Comparison of ENCODE assay signal across 8 cellular contexts in the genomic region with DNA sequence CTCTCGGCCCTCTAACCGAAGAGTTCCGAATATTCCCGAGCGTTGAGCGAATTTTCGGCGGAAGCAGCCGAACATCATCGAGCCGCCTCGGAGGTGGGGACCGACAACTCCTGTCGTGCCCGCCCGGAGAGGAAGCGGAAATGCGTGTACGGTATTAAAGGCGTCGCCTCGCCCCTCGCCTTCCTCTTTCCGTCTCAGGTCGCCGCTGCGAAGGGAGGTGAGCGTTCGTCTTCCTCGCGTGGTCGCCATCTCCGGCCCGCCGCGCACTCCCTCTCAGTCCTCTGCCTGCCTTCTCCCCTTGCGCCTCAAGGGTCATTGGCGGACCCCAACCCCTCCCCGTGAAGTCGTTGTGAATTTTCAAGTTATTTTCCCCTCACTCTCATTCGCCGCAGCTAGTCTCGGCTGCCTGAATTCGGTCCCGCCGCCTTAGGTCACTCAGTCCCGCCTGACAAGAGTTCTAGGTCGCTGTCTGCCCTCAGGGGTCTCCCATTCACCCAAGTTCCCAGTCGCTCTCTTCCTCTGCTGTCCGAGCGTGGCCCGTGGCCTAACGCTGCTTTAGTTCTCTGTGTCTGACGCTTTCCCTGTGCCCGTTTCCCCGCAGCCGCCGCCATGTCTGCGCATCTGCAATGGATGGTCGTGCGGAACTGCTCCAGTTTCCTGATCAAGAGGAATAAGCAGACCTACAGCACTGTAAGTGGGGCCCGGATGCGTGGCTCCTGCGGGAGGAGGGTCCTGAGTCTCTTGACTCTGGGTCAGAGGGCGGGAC. TPM values are rescaled to one million over a fixed set of nuclear protein-coding genes. Genes with fewer than 3 reads are reported as not detected.
DNase-seq lines count a peak whose midpoint lies in the region; ATAC-seq and TF ChIP-seq lines count a peak whose summit lies in the region.

TSS of gene RPL28 (plus strand) at position 184 of the 766 bp plus-strand sequence. CDS start at position 610, 426 bp downstream.

- H3K36me3 Mint-ChIP-seq in CD8-positive, alpha-beta T cell, result peaks cover 51% of the 10 kb centered on the region
- H3K36me3 Mint-ChIP-seq in activated CD8-positive, alpha-beta memory T cell treated with anti-CD3 and anti-CD28 coated beads, Interleukin-2, amount 10 ng/mL, durations not matched to agents 7 days and 5 days, result peaks cover 53% of the 10 kb centered on the region
- peaks cover 45% of the 10 kb centered on the region for H3K36me3 Mint-ChIP-seq in endodermal cell (ENCODE audit: low read depth)

- no peak within 1 kb of the TSS for H4K8ac ChIP-seq in mesendoderm (ENCODE audit: low read depth, low read length)

- no peaks in the 10 kb centered on the region for H3K27me3 ChIP-seq in CD8-positive, alpha-beta T cell (ENCODE audit: insufficient read depth, low read length)
- H3K27me3 ChIP-seq in HL-60 (ENCODE audit: insufficient read depth, poor library complexity, severe bottlenecking), result no peaks in the 10 kb centered on the region
- no peaks in the 10 kb centered on the region for H3K27me3 ChIP-seq in endodermal cell (ENCODE audit: control insufficient read depth, insufficient read depth, low read length, poor library complexity, severe bottlenecking)
- no peaks in the 10 kb centered on the region for H3K27me3 ChIP-seq in mesendoderm (ENCODE audit: insufficient read depth, low read length, poor library complexity)

- peak within 1 kb of the TSS; percentile 98 for H3K4me2 ChIP-seq in mesendoderm (ENCODE audit: low read length)

- peak within 1 kb of the TSS; percentile 75 for H3K4me3 ChIP-seq in CD8-positive, alpha-beta T cell (ENCODE audit: low read depth, low read length)
- H3K4me3 ChIP-seq in HL-60 (replicated peaks; ENCODE audit: insufficient read depth, low read length), result peak within 1 kb of the TSS; percentile 90
- peak within 1 kb of the TSS; percentile 99 for H3K4me3 ChIP-seq in endodermal cell (ENCODE audit: low read length)
- peak within 1 kb of the TSS; percentile 100 for H3K4me3 ChIP-seq in mesendoderm (ENCODE audit: low read length)

- no peak within 1 kb of the TSS for H2BK15ac ChIP-seq in mesendoderm (replicated peaks; ENCODE audit: low read depth)

- H3K27ac ChIP-seq in CD8-positive, alpha-beta T cell (ENCODE audit: low read depth, low read length), result peak within 1 kb of the TSS; percentile 95
- peak within 1 kb of the TSS; percentile 74 for H3K27ac ChIP-seq in HL-60 (replicated peaks)
- H3K27ac ChIP-seq in endodermal cell (ENCODE audit: low read depth, low read length), result peak within 1 kb of the TSS; percentile 74
- H3K27ac ChIP-seq in mesendoderm (ENCODE audit: low read depth, low read length), result peak within 1 kb of the TSS; percentile 85

- peak within 1 kb of the TSS; percentile 100 for H3K27ac Mint-ChIP-seq in CD8-positive, alpha-beta T cell
- H3K27ac Mint-ChIP-seq in activated CD8-positive, alpha-beta memory T cell treated with anti-CD3 and anti-CD28 coated beads, Interleukin-2, amount 10 ng/mL, durations not matched to agents 7 days and 5 days, result peak within 1 kb of the TSS; percentile 96
- peak within 1 kb of the TSS; percentile 97 for H3K27ac Mint-ChIP-seq in endodermal cell

- peaks cover 59% of the 10 kb centered on the region for H3K4me1 ChIP-seq in CD8-positive, alpha-beta T cell (ENCODE audit: insufficient read depth, low read length)
- H3K4me1 ChIP-seq in endodermal cell (ENCODE audit: control insufficient read depth, insufficient read depth, low read length) (peaks cover 21% of the 10 kb centered on the region), mesendoderm (ENCODE audit: control insufficient read depth, low read depth, low read length) (peaks cover 13% of the 10 kb centered on the region)

- intact Hi-C loops in CD8-positive, alpha-beta T cell (cut with DNase I, micrococcal nuclease), result loop anchor here (1.0 to 5.0 kb wide), 12 partner anchors 21 to 268 kb away; partner anchors contain the start of genes ISOC2 (in 2 of the 2), KMT5C (in 2 of the 2), PPP6R1 (in 2 of the 2) and ZNF581 (in 2 of the 2)

- peaks cover 18% of the 10 kb centered on the region for H3K36me3 ChIP-seq in CD8-positive, alpha-beta T cell (ENCODE audit: insufficient read depth, low read length)
- peaks cover 44% of the 10 kb centered on the region for H3K36me3 ChIP-seq in endodermal cell (ENCODE audit: control insufficient read depth, insufficient read depth, low read length)
- peaks cover 21% of the 10 kb centered on the region for H3K36me3 ChIP-seq in mesendoderm (ENCODE audit: control insufficient read depth, insufficient read depth, low read length)

- H3K4me1 Mint-ChIP-seq in CD8-positive, alpha-beta T cell (ENCODE audit: low read depth), result peaks cover 75% of the 10 kb centered on the region
- H3K4me1 Mint-ChIP-seq in activated CD8-positive, alpha-beta memory T cell treated with anti-CD3 and anti-CD28 coated beads, Interleukin-2, amount 10 ng/mL, durations not matched to agents 7 days and 5 days, result peaks cover 61% of the 10 kb centered on the region
- peaks cover 43% of the 10 kb centered on the region for H3K4me1 Mint-ChIP-seq in endodermal cell

- H3K9me3 ChIP-seq in CD8-positive, alpha-beta T cell (ENCODE audit: low read length), result no peaks in the 10 kb centered on the region
- peaks cover 3% of the 10 kb centered on the region for H3K9me3 ChIP-seq in endodermal cell (ENCODE audit: control insufficient read depth, low read length)

- H3K79me1 ChIP-seq in mesendoderm (ENCODE audit: low read length), result peaks cover 23% of the 10 kb centered on the region

- H3K4me3 Mint-ChIP-seq in CD8-positive, alpha-beta T cell, result peak within 1 kb of the TSS; percentile 100
- H3K4me3 Mint-ChIP-seq in activated CD8-positive, alpha-beta memory T cell treated with anti-CD3 and anti-CD28 coated beads, Interleukin-2, amount 10 ng/mL, durations not matched to agents 7 days and 5 days, result peak within 1 kb of the TSS; percentile 96
- peak within 1 kb of the TSS; percentile 98 for H3K4me3 Mint-ChIP-seq in endodermal cell

- POLR2A ChIA-PET in CD8-positive, alpha-beta T cell (lab: Charles Lee), result interaction anchor here (0.6 to 5.8 kb wide), 4 partner anchors 22 to 1284 kb away, joined by 4 to 56 read pairs (median 5); partner anchors contain the start of genes HSPBP1 and UBE2S

- no peak for TF ChIP-seq CTCF in CD8-positive, alpha-beta T cell (IDR thresholded peaks at IDR 0.05)
- no peak for TF ChIP-seq CTCF in HL-60 (IDR thresholded peaks at IDR 0.05; ENCODE audit: insufficient read depth, low read length)
- TF ChIP-seq CTCF in endodermal cell (conservative IDR thresholded peaks at IDR 0.05), result no peak

- H2BK5ac ChIP-seq in mesendoderm (ENCODE audit: low read length), result peak within 1 kb of the TSS; percentile 97

- DNase-seq in CD8-positive, alpha-beta T cell, result peak; percentile 97 to 99 (median 98)
- DNase-seq in HL-60 (ENCODE audit: low read depth in 1 of 2, low spot score in 1 of 2) (peak; percentile 96 to 99), NOMO-1 treated with dmso at 0.1 percent for 144 hours (lab: John Stamatoyannopoulos, UW; ENCODE audit: unreplicated experiment) (peak; percentile 98), endodermal cell (peak; percentile 99), mesendoderm (peak; percentile 99)
- DNase-seq in activated CD8-positive, alpha-beta memory T cell treated with anti-CD3 and anti-CD28 coated beads, Interleukin-2, amount 10 ng/mL, durations not matched to agents 7 days and 5 days, result peak; percentile 99
- peak; percentile 90 for DNase-seq in stimulated activated CD8-positive, alpha-beta memory T cell treated with anti-CD3 and anti-CD28 coated beads, Interleukin-15, amount 100 ng/mL, for 24 hours (ENCODE audit: low read depth)

- peak within 1 kb of the TSS; percentile 98 for H4K5ac ChIP-seq in mesendoderm (ENCODE audit: low read length)

- 0% methylated on average over 52 to 65 of the region's 65 CpGs for WGBS in endodermal cell (ENCODE audit: insufficient coverage in 1 of 2, insufficient read length in 1 of 2), 2 experiments
- no CpG with 5 or more reads among the region's 65 CpGs for WGBS in mesendoderm (ENCODE audit: extremely low coverage, insufficient coverage, low lambda C conversion rate)

- peaks cover 29% of the 10 kb centered on the region for H3K79me2 ChIP-seq in mesendoderm (ENCODE audit: control insufficient read depth, insufficient read depth, low read length)

- no peaks in the 10 kb centered on the region for H3K9me3 Mint-ChIP-seq in CD8-positive, alpha-beta T cell
- H3K9me3 Mint-ChIP-seq in activated CD8-positive, alpha-beta memory T cell treated with anti-CD3 and anti-CD28 coated beads, Interleukin-2, amount 10 ng/mL, durations not matched to agents 7 days and 5 days (ENCODE audit: low read depth), result no peaks in the 10 kb centered on the region
- H3K9me3 Mint-ChIP-seq in endodermal cell, result no peaks in the 10 kb centered on the region

- peak within 1 kb of the TSS; percentile 21 for H3K4ac ChIP-seq in mesendoderm (ENCODE audit: low read depth, low read length)

- H3K56ac ChIP-seq in mesendoderm (ENCODE audit: low read length), result peak within 1 kb of the TSS; percentile 100

- no peak within 1 kb of the TSS for H2BK120ac ChIP-seq in mesendoderm (ENCODE audit: low read depth, low read length)

- peak within 1 kb of the TSS; percentile 95 for H3K23ac ChIP-seq in mesendoderm (ENCODE audit: low read length)

- H3K9ac ChIP-seq in endodermal cell (ENCODE audit: extremely low read depth, low read length, poor library complexity, severe bottlenecking) (peak within 1 kb of the TSS; percentile 88), mesendoderm (ENCODE audit: low read length) (peak within 1 kb of the TSS; percentile 100)

- peak; percentile 80 for ATAC-seq in CD8-positive, alpha-beta T cell
- peak; percentile 56 for ATAC-seq in GM19455 (IDR thresholded peaks at IDR 0.05; ENCODE audit: unreplicated experiment)
- ATAC-seq in activated CD8-positive, alpha-beta memory T cell treated with anti-CD3 and anti-CD28 coated beads, Interleukin-2, amount 10 ng/mL, durations not matched to agents 7 days and 5 days, result peak; percentile 72

- peak within 1 kb of the TSS; percentile 46 for H3K18ac ChIP-seq in mesendoderm (ENCODE audit: low read length)

- peak within 1 kb of the TSS; percentile 95 for H2AK5ac ChIP-seq in mesendoderm (ENCODE audit: low read length)

- no peaks in the 10 kb centered on the region for H3K27me3 Mint-ChIP-seq in CD8-positive, alpha-beta T cell (ENCODE audit: low read depth)
- H3K27me3 Mint-ChIP-seq in activated CD8-positive, alpha-beta memory T cell treated with anti-CD3 and anti-CD28 coated beads, Interleukin-2, amount 10 ng/mL, durations not matched to agents 7 days and 5 days, result no peaks in the 10 kb centered on the region
- peaks cover 14% of the 10 kb centered on the region for H3K27me3 Mint-ChIP-seq in endodermal cell (ENCODE audit: insufficient read depth)

- CTCF ChIA-PET in CD8-positive, alpha-beta T cell (lab: Charles Lee), result no interaction called here
- CTCF ChIA-PET in activated CD8-positive, alpha-beta memory T cell treated with anti-CD3 and anti-CD28 coated beads, Interleukin-2, amount 10 ng/mL, durations not matched to agents 7 days and 5 days (lab: Charles Lee), result interaction anchor here (2.0 kb wide), 1 partner anchor 118 kb away, joined by 10 read pairs; no protein-coding TSS in a partner anchor

RNA-seq across cellular contexts. Expression of gene RPL28, which starts in this region (rescaled TPM):
- 1,000 to 10,000 TPM; 4,227 to 4,270 TPM for total RNA-seq in CD8-positive, alpha-beta T cell
- 1,000 to 10,000 TPM; 2,244 to 2,759 TPM for total RNA-seq in activated CD8-positive, alpha-beta memory T cell treated with anti-CD3 and anti-CD28 coated beads, Interleukin-2, amount 10 ng/mL, durations not matched to agents 7 days and 5 days
- total RNA-seq in endodermal cell, result 1,000 to 10,000 TPM; 1,672 to 1,902 TPM
- 1,902 TPM for polyA plus RNA-seq in endodermal cell (2013, experiment 1 of 2)
- 1,724 TPM for polyA plus RNA-seq in endodermal cell (2013, experiment 2 of 2)
- polyA plus RNA-seq in mesendoderm (2013, experiment 1 of 2), result 2,426 TPM
- 2,495 TPM for polyA plus RNA-seq in mesendoderm (2013, experiment 2 of 2)

Comparison
In these comparisons a context has a peak if more than half of its experiments do, and no peak if none do; other contexts are left out.
1. Peak in every context shown above with its lines: DNase-seq, ATAC-seq, H3K4me3 ChIP-seq and H3K27ac ChIP-seq.